ENCODE assay signal across 18 cellular contexts in the genomic region with DNA sequence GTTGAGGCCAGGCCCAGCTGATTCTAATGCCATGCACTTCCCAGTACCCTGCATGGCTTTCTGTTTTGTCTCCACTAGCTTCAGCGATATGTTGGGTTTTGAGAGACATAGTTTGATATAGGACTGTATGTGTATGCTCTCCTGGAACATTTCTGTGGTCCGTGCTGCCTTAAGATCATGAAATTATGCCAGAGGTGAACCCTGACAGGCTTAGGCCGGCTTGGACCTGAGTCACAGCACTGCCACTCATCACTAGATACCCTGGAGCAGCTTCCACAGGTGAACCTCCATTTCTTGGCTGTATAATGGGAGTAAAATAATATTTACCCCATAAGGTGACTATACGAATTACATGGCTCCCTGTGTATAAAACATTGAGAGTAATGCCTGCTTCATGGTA. TPM values are rescaled to one million over a fixed set of nuclear protein-coding genes. Genes with fewer than 3 reads are reported as not detected.
DNase-seq lines count a peak whose midpoint lies in the region; ATAC-seq, FAIRE-seq and TF ChIP-seq lines count a peak whose summit lies in the region.
"Had no signal": no experiment of that assay in that cellular context is flagged by ENCODE, and none has a peak within 500 bp of the region (broad histone marks: within the 10 kb centered on the region; RNA-seq: fewer than 3 reads in every experiment).

No MANE protein-coding gene starts in this region.

- WGBS in heart left ventricle, 4 donors = 72 to 84% (median 78%) methylated on average over 4 of the region's 4 CpGs

- H3K27ac ChIP-seq in heart left ventricle (no peak overlapping the region), foreskin keratinocyte (no peak overlapping the region), MM.1S (ENCODE audit: low read length) (no peak overlapping the region)
- H3K27ac ChIP-seq: BLaER1, GM23248, HL-60 had no signal

- H3K27me3 ChIP-seq in heart left ventricle = no peaks in the 10 kb centered on the region
- no peaks in the 10 kb centered on the region for H3K27me3 ChIP-seq in bronchial epithelial cell (ENCODE audit: control insufficient read depth, insufficient read depth, low read length)
- H3K27me3 ChIP-seq in foreskin keratinocyte = no peaks in the 10 kb centered on the region
- H3K27me3 ChIP-seq in MM.1S (replicated peaks; ENCODE audit: insufficient read depth, low read length) = no peaks in the 10 kb centered on the region
- H3K27me3 ChIP-seq: BLaER1 had no signal

- H4K20me1 ChIP-seq in MM.1S (ENCODE audit: insufficient read depth, low read length) = no peaks in the 10 kb centered on the region
- H4K20me1 ChIP-seq: BLaER1 had no signal

- no peaks in the 10 kb centered on the region for H3F3A ChIP-seq in MM.1S (ENCODE audit: insufficient read depth, low read length)

- no peak overlapping the region for H3K9ac ChIP-seq in MM.1S (ENCODE audit: low read length)
- H3K9ac ChIP-seq: BLaER1, GM23248 had no signal

- DNase-seq in heart left ventricle (no peak), cardiac septum (ENCODE audit: low spot score) (no peak), bronchial epithelial cell (ENCODE audit: low read depth) (peak; percentile 64), foreskin keratinocyte (no peak), renal cortical epithelial cell (ENCODE audit: low read depth) (peak; percentile 43), MM.1S (no peak)
- no peak for DNase-seq in activated effector memory CD4-positive, alpha-beta T cell treated with Interleukin-2 at 50 U/mL for 16 hours
- DNase-seq: 8988T; AML-193; Caco-2; CD8-positive, alpha-beta memory T cell; DND-41; GF-D8; GM23248 had no signal

- no peak overlapping the region for H3K4me2 ChIP-seq in MM.1S (ENCODE audit: low read depth, low read length)
- H3K4me2 ChIP-seq: BLaER1 had no signal

- no peak for TF ChIP-seq CTCF in heart left ventricle (IDR thresholded peaks at IDR 0.05)
- no peak for TF ChIP-seq CTCF in bronchial epithelial cell (IDR thresholded peaks at IDR 0.05; ENCODE audit: insufficient read depth, low read length, severe bottlenecking)
- TF ChIP-seq CTCF in foreskin keratinocyte (conservative IDR thresholded peaks at IDR 0.05) = no peak
- no peak for TF ChIP-seq CTCF in MM.1S (IDR thresholded peaks at IDR 0.05; ENCODE audit: low read length)

- no peaks in the 10 kb centered on the region for H3K79me2 ChIP-seq in MM.1S (ENCODE audit: low read length)

- H3K9me3 ChIP-seq in heart left ventricle (peaks cover 0 to 7% (median 0%) of the 10 kb centered on the region in 12 donors), MM.1S (replicated peaks; ENCODE audit: insufficient read depth, low read length) (no peaks in the 10 kb centered on the region)
- H3K9me3 ChIP-seq: BLaER1 had no signal

- intact Hi-C loops in heart left ventricle (cut with DNase I) (no loop called here), cardiac septum (cut with DNase I) (no loop called here)

- no peak for TF ChIP-seq POLR2A in heart left ventricle (IDR thresholded peaks at IDR 0.05)

- ATAC-seq in heart left ventricle (peak in 3 of 4 donors; percentile 28 to 55 (median 44)), foreskin keratinocyte (peak; percentile 51)
- ATAC-seq: HCT116 had no signal

- H2AFZ ChIP-seq in MM.1S (ENCODE audit: low read length) = no peak overlapping the region
- H2AFZ ChIP-seq: GM23248 had no signal

- no peaks in the 10 kb centered on the region for H3K36me3 ChIP-seq in heart left ventricle
- no peaks in the 10 kb centered on the region for H3K36me3 ChIP-seq in bronchial epithelial cell (ENCODE audit: control insufficient read depth, insufficient read depth, low read length)
- no peaks in the 10 kb centered on the region for H3K36me3 ChIP-seq in MM.1S (replicated peaks; ENCODE audit: insufficient read depth, low read length)
- H3K36me3 ChIP-seq: BLaER1 had no signal

- H3K4me3 ChIP-seq in heart left ventricle (no peak overlapping the region), bronchial epithelial cell (ENCODE audit: low read depth, low read length) (no peak overlapping the region), MM.1S (ENCODE audit: low read length) (no peak overlapping the region)
- H3K4me3 ChIP-seq: BLaER1, GM23248 had no signal

- H3K4me1 ChIP-seq in heart left ventricle (peaks cover 0 to 33% (median 12%) of the 10 kb centered on the region in 12 donors), foreskin keratinocyte (peaks cover 21% of the 10 kb centered on the region), MM.1S (ENCODE audit: low read length) (no peaks in the 10 kb centered on the region)
- H3K4me1 ChIP-seq: BLaER1, Caco-2 had no signal

- no peaks in the 10 kb centered on the region for H3K9me2 ChIP-seq in MM.1S (replicated peaks; ENCODE audit: insufficient read depth, low read length)

- no peak for FAIRE-seq in bronchial epithelial cell (lab: Jason Lieb, UNC)
- FAIRE-seq: H54 had no signal

RNA-seq across cellular contexts. Expression of a gene that starts 6.4 kb away (rescaled TPM):
- total RNA-seq in heart left ventricle (100 to 1,000 TPM in 1 of 9 donors, 10 to 100 TPM in 8; 19.2 to 117 (median 29.8) TPM), cardiac septum (37.8 TPM), bronchial epithelial cell (95.0 and 103 TPM in 2 replicates), foreskin keratinocyte (31.5 and 35.4 TPM in 2 replicates), renal cortical epithelial cell (223 and 244 TPM in 2 replicates)
- polyA plus RNA-seq in heart left ventricle (10 to 100 TPM in 1 of 2 donors, 1 to 10 TPM in 1; 2.6 to 55.7 TPM), foreskin keratinocyte (4.1 and 4.5 TPM in 2 replicates)
- polyA plus RNA-seq: CD8-positive, alpha-beta memory T cell had no signal

Comparison
In these comparisons a context has a peak if more than half of its experiments do, and no peak if none do; other contexts are left out.
1. DNase-seq: peak in bronchial epithelial cell (single experiment) and renal cortical epithelial cell (single experiment); none in heart left ventricle (0 of 5), cardiac septum (single experiment), foreskin keratinocyte (0 of 2), activated effector memory CD4-positive, alpha-beta T cell treated with Interleukin-2 at 50 U/mL for 16 hours (single experiment) and MM.1S (single experiment).